Comparison of ENCODE assay signal across 1 cellular context in genomic region chr7:18890885-18891621, GRCh38.
TF ChIP-seq lines count a peak whose summit lies in the region.

No MANE protein-coding gene starts in this region.

TF ChIP-seq in HEK293, 187 proteins besides CTCF, POLR2A, EP300 and RAD21 (continued from another document):
- no peak for TF ChIP-seq TSHZ1 (tag by site-specific recombination; IDR thresholded peaks at IDR 0.05; ENCODE audit: borderline replicate concordance)
- TF ChIP-seq ZNF544 (tag by site-specific recombination; IDR thresholded peaks at IDR 0.05) = no peak
- TF ChIP-seq ZNF19 (tag by site-specific recombination; IDR thresholded peaks at IDR 0.05; ENCODE audit: low read depth) = no peak
- TF ChIP-seq ZNF423 (tag by site-specific recombination; IDR thresholded peaks at IDR 0.05) = peak; percentile 85
- TF ChIP-seq FEZF1 (tag by site-specific recombination; IDR thresholded peaks at IDR 0.05) = peak; percentile 88
- TF ChIP-seq GLIS1 (tag by site-specific recombination; IDR thresholded peaks at IDR 0.05) = peak; percentile 50
- TF ChIP-seq ZNF660 (tag by site-specific recombination; IDR thresholded peaks at IDR 0.05) = no peak
- peak; percentile 51 for TF ChIP-seq ZEB2 (tag by site-specific recombination; IDR thresholded peaks at IDR 0.05)
- no peak for TF ChIP-seq KLF8 (tag by site-specific recombination; IDR thresholded peaks at IDR 0.05)
- TF ChIP-seq PRDM6 (tag by site-specific recombination; IDR thresholded peaks at IDR 0.05) = peak; percentile 89
- TF ChIP-seq, protein P1, sequence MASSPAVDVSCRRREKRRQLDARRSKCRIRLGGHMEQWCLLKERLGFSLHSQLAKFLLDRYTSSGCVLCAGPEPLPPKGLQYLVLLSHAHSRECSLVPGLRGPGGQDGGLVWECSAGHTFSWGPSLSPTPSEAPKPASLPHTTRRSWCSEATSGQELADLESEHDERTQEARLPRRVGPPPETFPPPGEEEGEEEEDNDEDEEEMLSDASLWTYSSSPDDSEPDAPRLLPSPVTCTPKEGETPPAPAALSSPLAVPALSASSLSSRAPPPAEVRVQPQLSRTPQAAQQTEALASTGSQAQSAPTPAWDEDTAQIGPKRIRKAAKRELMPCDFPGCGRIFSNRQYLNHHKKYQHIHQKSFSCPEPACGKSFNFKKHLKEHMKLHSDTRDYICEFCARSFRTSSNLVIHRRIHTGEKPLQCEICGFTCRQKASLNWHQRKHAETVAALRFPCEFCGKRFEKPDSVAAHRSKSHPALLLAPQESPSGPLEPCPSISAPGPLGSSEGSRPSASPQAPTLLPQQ (tag by site-specific recombination; IDR thresholded peaks at IDR 0.05) = 0 out of 2 replicates have a peak, but pooled peaks have one; percentile 24
- no peak for TF ChIP-seq ZFP69B (tag by site-specific recombination; IDR thresholded peaks at IDR 0.05)
- no peak for TF ChIP-seq ZNF426 (tag by site-specific recombination; IDR thresholded peaks at IDR 0.05)
- TF ChIP-seq OSR2 (tag by site-specific recombination; IDR thresholded peaks at IDR 0.05) = peak; percentile 85
- no peak for TF ChIP-seq ZNF211 (tag by site-specific recombination; IDR thresholded peaks at IDR 0.05; ENCODE audit: low read depth)
- peak; percentile 86 for TF ChIP-seq ZNF549 (tag by site-specific recombination; IDR thresholded peaks at IDR 0.05)
- no peak for TF ChIP-seq ZNF433 (tag by site-specific recombination; IDR thresholded peaks at IDR 0.05; ENCODE audit: low read depth)
- TF ChIP-seq, protein P2, sequence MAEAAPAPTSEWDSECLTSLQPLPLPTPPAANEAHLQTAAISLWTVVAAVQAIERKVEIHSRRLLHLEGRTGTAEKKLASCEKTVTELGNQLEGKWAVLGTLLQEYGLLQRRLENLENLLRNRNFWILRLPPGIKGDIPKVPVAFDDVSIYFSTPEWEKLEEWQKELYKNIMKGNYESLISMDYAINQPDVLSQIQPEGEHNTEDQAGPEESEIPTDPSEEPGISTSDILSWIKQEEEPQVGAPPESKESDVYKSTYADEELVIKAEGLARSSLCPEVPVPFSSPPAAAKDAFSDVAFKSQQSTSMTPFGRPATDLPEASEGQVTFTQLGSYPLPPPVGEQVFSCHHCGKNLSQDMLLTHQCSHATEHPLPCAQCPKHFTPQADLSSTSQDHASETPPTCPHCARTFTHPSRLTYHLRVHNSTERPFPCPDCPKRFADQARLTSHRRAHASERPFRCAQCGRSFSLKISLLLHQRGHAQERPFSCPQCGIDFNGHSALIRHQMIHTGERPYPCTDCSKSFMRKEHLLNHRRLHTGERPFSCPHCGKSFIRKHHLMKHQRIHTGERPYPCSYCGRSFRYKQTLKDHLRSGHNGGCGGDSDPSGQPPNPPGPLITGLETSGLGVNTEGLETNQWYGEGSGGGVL (tag by site-specific recombination; IDR thresholded peaks at IDR 0.05) = no peak
- TF ChIP-seq TRIM28 (IDR thresholded peaks at IDR 0.05; ENCODE audit: borderline replicate concordance, low read length) = peak; percentile 33; the same call in 1 of the 2 replicates
- no peak for TF ChIP-seq ZNF16 (tag by site-specific recombination; IDR thresholded peaks at IDR 0.05; ENCODE audit: low read depth)
- TF ChIP-seq ZNF266 (tag by site-specific recombination; IDR thresholded peaks at IDR 0.05; ENCODE audit: low read depth) = no peak
- 0 out of 2 replicates have a peak, but pooled peaks have one; percentile 12 for TF ChIP-seq GLI2 (tag by site-specific recombination; IDR thresholded peaks at IDR 0.05; ENCODE audit: borderline replicate concordance, low read depth)
- no peak for TF ChIP-seq ZNF747 (tag by site-specific recombination; IDR thresholded peaks at IDR 0.05)
- TF ChIP-seq ZNF768 (tag by site-specific recombination; IDR thresholded peaks at IDR 0.05) = no peak
- TF ChIP-seq ZNF777 (tag by site-specific recombination; IDR thresholded peaks at IDR 0.05; ENCODE audit: borderline replicate concordance) = no peak
- TF ChIP-seq ZBTB8A (tag by site-specific recombination; IDR thresholded peaks at IDR 0.05) = 0 out of 2 replicates have a peak, but pooled peaks have one; percentile 24
- no peak for TF ChIP-seq ZXDB (tag by site-specific recombination; IDR thresholded peaks at IDR 0.05)
- peak; percentile 52; the same call in 1 of the 2 replicates for TF ChIP-seq MZF1 (tag by site-specific recombination; IDR thresholded peaks at IDR 0.05; ENCODE audit: borderline replicate concordance)
- no peak for TF ChIP-seq HOXD13 (CRISPR knock-in tag; IDR thresholded peaks at IDR 0.05; ENCODE audit: borderline replicate concordance)
- TF ChIP-seq, protein P3, sequence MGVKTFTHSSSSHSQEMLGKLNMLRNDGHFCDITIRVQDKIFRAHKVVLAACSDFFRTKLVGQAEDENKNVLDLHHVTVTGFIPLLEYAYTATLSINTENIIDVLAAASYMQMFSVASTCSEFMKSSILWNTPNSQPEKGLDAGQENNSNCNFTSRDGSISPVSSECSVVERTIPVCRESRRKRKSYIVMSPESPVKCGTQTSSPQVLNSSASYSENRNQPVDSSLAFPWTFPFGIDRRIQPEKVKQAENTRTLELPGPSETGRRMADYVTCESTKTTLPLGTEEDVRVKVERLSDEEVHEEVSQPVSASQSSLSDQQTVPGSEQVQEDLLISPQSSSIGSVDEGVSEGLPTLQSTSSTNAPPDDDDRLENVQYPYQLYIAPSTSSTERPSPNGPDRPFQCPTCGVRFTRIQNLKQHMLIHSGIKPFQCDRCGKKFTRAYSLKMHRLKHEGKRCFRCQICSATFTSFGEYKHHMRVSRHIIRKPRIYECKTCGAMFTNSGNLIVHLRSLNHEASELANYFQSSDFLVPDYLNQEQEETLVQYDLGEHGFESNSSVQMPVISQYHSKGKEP (tag by site-specific recombination; IDR thresholded peaks at IDR 0.05) = peak; percentile 58; the same call in 1 of the 2 replicates
- TF ChIP-seq ZNF221 (tag by site-specific recombination; IDR thresholded peaks at IDR 0.05; ENCODE audit: borderline replicate concordance) = no peak
